3 cellular contexts compared by ENCODE assay signal in the genomic region with DNA sequence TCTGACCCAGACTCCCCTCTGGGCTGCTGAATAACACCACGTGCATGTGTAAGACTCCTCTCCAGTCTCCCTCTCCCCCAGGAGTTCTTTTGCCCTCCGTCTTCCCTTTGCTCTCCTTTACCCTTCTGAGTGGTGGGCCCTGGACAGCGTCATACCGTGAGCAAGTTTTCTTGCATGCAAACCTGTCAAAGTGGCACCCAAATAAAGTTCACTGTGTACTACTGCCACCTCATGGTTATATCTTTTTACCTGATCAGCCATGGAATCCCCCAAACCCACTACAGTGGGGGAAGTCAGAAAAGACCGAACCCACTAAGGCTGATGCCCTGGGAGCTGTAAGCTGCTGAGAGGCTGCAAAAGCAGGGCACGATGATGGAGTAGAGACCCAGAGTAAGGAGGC.
A peak's percentile ranks its signal among the peaks of the same experiment; 100 is the strongest.
TF ChIP-seq lines count a peak whose summit lies in the region.

No MANE protein-coding gene starts in this region.

TF ChIP-seq in SK-N-SH, 30 proteins besides CTCF, POLR2A, EP300 and RAD21 (continued from another document):
- TF ChIP-seq USF1 (IDR thresholded peaks at IDR 0.05; ENCODE audit: borderline replicate concordance, low read depth), result no peak

TF ChIP-seq in SK-N-SH treated with all-trans-retinoic acid at 6 μM for 48 hours, 23 proteins besides CTCF, POLR2A, EP300 and RAD21 (continued from another document):
- no peak for TF ChIP-seq POU6F1 (CRISPR knock-in tag; IDR thresholded peaks at IDR 0.05; ENCODE audit: borderline replicate concordance, low read depth)
- TF ChIP-seq BACH2 (CRISPR knock-in tag; IDR thresholded peaks at IDR 0.05; ENCODE audit: borderline replicate concordance), result no peak
- TF ChIP-seq OSR1 (CRISPR knock-in tag; IDR thresholded peaks at IDR 0.05), result no peak
- TF ChIP-seq ARNTL (CRISPR knock-in tag; IDR thresholded peaks at IDR 0.05; ENCODE audit: borderline replicate concordance, low read depth), result no peak
- TF ChIP-seq ZC3H10 (CRISPR knock-in tag; IDR thresholded peaks at IDR 0.05), result no peak
- TF ChIP-seq ESRRG (CRISPR knock-in tag; IDR thresholded peaks at IDR 0.05), result no peak
- TF ChIP-seq TCF4 (CRISPR knock-in tag; IDR thresholded peaks at IDR 0.05; ENCODE audit: borderline replicate concordance), result no peak
- TF ChIP-seq GLIS3 (CRISPR knock-in tag; IDR thresholded peaks at IDR 0.05), result no peak
- no peak for TF ChIP-seq TOX (CRISPR knock-in tag; IDR thresholded peaks at IDR 0.05; ENCODE audit: borderline replicate concordance)
- TF ChIP-seq ZFP3 (CRISPR knock-in tag; IDR thresholded peaks at IDR 0.05), result no peak
- TF ChIP-seq, protein P1, sequence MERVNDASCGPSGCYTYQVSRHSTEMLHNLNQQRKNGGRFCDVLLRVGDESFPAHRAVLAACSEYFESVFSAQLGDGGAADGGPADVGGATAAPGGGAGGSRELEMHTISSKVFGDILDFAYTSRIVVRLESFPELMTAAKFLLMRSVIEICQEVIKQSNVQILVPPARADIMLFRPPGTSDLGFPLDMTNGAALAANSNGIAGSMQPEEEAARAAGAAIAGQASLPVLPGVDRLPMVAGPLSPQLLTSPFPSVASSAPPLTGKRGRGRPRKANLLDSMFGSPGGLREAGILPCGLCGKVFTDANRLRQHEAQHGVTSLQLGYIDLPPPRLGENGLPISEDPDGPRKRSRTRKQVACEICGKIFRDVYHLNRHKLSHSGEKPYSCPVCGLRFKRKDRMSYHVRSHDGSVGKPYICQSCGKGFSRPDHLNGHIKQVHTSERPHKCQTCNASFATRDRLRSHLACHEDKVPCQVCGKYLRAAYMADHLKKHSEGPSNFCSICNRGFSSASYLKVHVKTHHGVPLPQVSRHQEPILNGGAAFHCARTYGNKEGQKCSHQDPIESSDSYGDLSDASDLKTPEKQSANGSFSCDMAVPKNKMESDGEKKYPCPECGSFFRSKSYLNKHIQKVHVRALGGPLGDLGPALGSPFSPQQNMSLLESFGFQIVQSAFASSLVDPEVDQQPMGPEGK (CRISPR knock-in tag; IDR thresholded peaks at IDR 0.05; ENCODE audit: borderline replicate concordance), result no peak
- no peak for TF ChIP-seq SNAI2 (CRISPR knock-in tag; IDR thresholded peaks at IDR 0.05)
- TF ChIP-seq ZNF70 (CRISPR knock-in tag; IDR thresholded peaks at IDR 0.05), result no peak
- no peak for TF ChIP-seq PPARA (CRISPR knock-in tag; IDR thresholded peaks at IDR 0.05; ENCODE audit: borderline replicate concordance)
- TF ChIP-seq, protein P2, sequence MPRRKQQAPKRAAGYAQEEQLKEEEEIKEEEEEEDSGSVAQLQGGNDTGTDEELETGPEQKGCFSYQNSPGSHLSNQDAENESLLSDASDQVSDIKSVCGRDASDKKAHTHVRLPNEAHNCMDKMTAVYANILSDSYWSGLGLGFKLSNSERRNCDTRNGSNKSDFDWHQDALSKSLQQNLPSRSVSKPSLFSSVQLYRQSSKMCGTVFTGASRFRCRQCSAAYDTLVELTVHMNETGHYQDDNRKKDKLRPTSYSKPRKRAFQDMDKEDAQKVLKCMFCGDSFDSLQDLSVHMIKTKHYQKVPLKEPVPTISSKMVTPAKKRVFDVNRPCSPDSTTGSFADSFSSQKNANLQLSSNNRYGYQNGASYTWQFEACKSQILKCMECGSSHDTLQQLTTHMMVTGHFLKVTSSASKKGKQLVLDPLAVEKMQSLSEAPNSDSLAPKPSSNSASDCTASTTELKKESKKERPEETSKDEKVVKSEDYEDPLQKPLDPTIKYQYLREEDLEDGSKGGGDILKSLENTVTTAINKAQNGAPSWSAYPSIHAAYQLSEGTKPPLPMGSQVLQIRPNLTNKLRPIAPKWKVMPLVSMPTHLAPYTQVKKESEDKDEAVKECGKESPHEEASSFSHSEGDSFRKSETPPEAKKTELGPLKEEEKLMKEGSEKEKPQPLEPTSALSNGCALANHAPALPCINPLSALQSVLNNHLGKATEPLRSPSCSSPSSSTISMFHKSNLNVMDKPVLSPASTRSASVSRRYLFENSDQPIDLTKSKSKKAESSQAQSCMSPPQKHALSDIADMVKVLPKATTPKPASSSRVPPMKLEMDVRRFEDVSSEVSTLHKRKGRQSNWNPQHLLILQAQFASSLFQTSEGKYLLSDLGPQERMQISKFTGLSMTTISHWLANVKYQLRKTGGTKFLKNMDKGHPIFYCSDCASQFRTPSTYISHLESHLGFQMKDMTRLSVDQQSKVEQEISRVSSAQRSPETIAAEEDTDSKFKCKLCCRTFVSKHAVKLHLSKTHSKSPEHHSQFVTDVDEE (CRISPR knock-in tag; IDR thresholded peaks at IDR 0.05), result no peak
- no peak for TF ChIP-seq RARB (CRISPR knock-in tag; IDR thresholded peaks at IDR 0.05)

TF ChIP-seq in HEK293, 187 proteins besides CTCF, POLR2A, EP300 and RAD21 (continued from another document):
- TF ChIP-seq, protein P3, sequence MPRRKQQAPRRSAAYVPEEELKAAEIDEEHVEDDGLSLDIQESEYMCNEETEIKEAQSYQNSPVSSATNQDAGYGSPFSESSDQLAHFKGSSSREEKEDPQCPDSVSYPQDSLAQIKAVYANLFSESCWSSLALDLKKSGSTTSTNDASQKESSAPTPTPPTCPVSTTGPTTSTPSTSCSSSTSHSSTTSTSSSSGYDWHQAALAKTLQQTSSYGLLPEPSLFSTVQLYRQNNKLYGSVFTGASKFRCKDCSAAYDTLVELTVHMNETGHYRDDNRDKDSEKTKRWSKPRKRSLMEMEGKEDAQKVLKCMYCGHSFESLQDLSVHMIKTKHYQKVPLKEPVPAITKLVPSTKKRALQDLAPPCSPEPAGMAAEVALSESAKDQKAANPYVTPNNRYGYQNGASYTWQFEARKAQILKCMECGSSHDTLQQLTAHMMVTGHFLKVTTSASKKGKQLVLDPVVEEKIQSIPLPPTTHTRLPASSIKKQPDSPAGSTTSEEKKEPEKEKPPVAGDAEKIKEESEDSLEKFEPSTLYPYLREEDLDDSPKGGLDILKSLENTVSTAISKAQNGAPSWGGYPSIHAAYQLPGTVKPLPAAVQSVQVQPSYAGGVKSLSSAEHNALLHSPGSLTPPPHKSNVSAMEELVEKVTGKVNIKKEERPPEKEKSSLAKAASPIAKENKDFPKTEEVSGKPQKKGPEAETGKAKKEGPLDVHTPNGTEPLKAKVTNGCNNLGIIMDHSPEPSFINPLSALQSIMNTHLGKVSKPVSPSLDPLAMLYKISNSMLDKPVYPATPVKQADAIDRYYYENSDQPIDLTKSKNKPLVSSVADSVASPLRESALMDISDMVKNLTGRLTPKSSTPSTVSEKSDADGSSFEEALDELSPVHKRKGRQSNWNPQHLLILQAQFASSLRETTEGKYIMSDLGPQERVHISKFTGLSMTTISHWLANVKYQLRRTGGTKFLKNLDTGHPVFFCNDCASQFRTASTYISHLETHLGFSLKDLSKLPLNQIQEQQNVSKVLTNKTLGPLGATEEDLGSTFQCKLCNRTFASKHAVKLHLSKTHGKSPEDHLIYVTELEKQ (tag by site-specific recombination; IDR thresholded peaks at IDR 0.05; ENCODE audit: borderline replicate concordance), result no peak
- TF ChIP-seq IKZF3 (tag by site-specific recombination; IDR thresholded peaks at IDR 0.05) (no peak), ZNF510 (tag by site-specific recombination; IDR thresholded peaks at IDR 0.05; ENCODE audit: insufficient replicate concordance) (no peak), ZNF792 (tag by site-specific recombination; IDR thresholded peaks at IDR 0.05) (no peak), ZNF654 (tag by site-specific recombination; IDR thresholded peaks at IDR 0.05; ENCODE audit: low read depth) (0 out of 2 replicates have a peak, but pooled peaks have one; percentile 16), SETDB1 (IDR thresholded peaks at IDR 0.05; ENCODE audit: insufficient read length, low read length) (peak; percentile 49), ZNF138 (tag by site-specific recombination; IDR thresholded peaks at IDR 0.05; ENCODE audit: borderline replicate concordance) (no peak), ZNF26 (tag by site-specific recombination; IDR thresholded peaks at IDR 0.05) (no peak), ZNF426 (tag by site-specific recombination; IDR thresholded peaks at IDR 0.05) (no peak), ZNF146 (tag by site-specific recombination; IDR thresholded peaks at IDR 0.05) (no peak), ZNF184 (tag by site-specific recombination; IDR thresholded peaks at IDR 0.05) (no peak), ZBTB11 (tag by site-specific recombination; conservative IDR thresholded peaks at IDR 0.05; ENCODE audit: low read depth) (no peak), ZNF311 (tag by site-specific recombination; IDR thresholded peaks at IDR 0.05; ENCODE audit: borderline replicate concordance) (no peak)
